2 cellular contexts compared by ENCODE assay signal in the genomic region with DNA sequence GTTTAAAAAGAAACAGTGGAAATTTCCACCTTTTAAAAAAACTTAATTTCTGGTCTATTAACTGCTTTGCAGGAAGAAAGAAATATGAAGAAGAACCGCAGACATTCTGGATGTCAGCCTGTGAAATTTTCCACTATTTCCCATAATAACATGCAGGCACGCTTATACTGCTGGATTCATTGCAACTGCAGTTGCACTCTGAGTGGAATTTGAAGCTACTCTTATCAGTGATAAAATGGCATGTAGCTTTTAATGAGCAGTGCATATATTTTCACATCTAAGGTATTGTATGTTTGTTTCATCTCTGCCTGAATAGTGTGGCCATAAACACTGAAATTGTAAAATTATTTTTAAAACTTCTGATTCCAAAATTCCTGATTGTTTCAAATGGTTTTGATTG.
A peak's percentile ranks its signal among the peaks of the same experiment; 100 is the strongest.
TF ChIP-seq lines count a peak whose summit lies in the region.

No MANE protein-coding gene starts in this region.

TF ChIP-seq in GM12878, 131 proteins besides CTCF, POLR2A, EP300 and RAD21:
- TF ChIP-seq ETV6 (conservative IDR thresholded peaks at IDR 0.05 in 1 of 2, IDR thresholded peaks at IDR 0.05 in 1 of 2; ENCODE audit: borderline replicate concordance in 1 of 2, low read depth in 1 of 2) (peak in 1 of 2 experiments; percentile 40; a peak in 2 of 4 replicates), CBX5 (IDR thresholded peaks at IDR 0.05; ENCODE audit: low read depth) (no peak), NFXL1 (IDR thresholded peaks at IDR 0.05; ENCODE audit: borderline replicate concordance) (peak; percentile 50; the same call in 1 of the 2 replicates)

TF ChIP-seq in GM23338, 12 proteins besides CTCF, POLR2A, EP300 and RAD21:
- TF ChIP-seq EZH2 (IDR thresholded peaks at IDR 0.05; ENCODE audit: low read depth, unreplicated experiment) = no peak
- no peak for TF ChIP-seq CREB1 (CRISPR knock-in tag; IDR thresholded peaks at IDR 0.05; ENCODE audit: low read depth)
